8 cellular contexts compared by ENCODE assay signal in the genomic region with DNA sequence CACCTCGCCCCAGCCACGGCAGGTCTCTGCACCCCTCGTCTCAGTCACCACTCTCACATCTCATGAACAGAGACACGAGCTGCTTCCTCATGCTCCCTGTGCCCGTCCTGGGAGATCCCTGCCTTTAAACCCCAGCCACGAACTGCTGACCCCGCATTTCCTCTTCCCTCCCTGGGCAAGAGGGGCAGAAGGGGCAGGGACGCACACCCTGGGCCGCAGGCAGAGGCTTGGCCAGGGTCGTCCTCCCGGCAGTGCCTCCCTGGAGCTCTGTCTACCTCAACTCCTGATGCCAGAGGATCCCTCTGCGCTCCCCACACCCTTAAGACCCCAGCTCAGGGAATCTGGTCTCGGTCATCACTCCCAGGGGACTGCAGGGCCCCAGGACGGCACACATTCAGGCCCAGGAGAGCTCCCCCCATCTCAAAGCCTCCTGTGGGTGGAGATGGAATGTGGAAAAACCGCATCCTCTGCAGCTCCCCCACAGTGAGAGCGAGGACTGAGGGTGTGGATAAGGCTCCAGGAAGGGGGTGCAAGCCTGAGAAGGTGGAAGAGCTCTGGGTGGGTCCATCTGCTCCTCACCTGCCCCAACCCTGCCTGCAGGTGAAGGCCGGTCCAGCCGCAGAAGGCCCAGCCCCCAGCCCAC. TPM values are rescaled to one million over a fixed set of nuclear protein-coding genes. Genes with fewer than 3 reads are reported as not detected.
DNase-seq lines count a peak whose midpoint lies in the region; ATAC-seq lines count a peak whose summit lies in the region.

No MANE protein-coding gene starts in this region.

- H3K4me1 ChIP-seq in iPS-15b (ENCODE audit: control insufficient read depth, insufficient read depth, low read length): no peaks in the 10 kb centered on the region

- H3K27me3 ChIP-seq in iPS-15b (ENCODE audit: control insufficient read depth, insufficient read depth, low read length): no peaks in the 10 kb centered on the region

- H3K9me3 Mint-ChIP-seq in activated T-cell treated with anti-CD3 and anti-CD28 coated beads, Interleukin-2, amount 50 U/mL, for 72 hours: no peaks in the 10 kb centered on the region
- H3K9me3 Mint-ChIP-seq in activated T-helper 2 cell treated with anti-CD3 and anti-CD28 coated beads, Interferon-gamma antibody, Interleukin-2, Interleukin-4, amounts not matched to agents 10 μg/mL and 5 μg/mL and 100 μg/mL, durations not matched to agents 14 hours and 24 hours and 36 hours: no peaks in the 10 kb centered on the region
- H3K9me3 Mint-ChIP-seq in stimulated activated memory B cell treated with anti-CD40 and anti-IgM and Interleukin-4, amounts not matched to agents 10 μg/mL and 1 μg/mL and 100 μg/mL, for 72 hours: no peaks in the 10 kb centered on the region

- no peak overlapping the region for H3K27ac Mint-ChIP-seq in activated T-cell treated with anti-CD3 and anti-CD28 coated beads, Interleukin-2, amount 50 U/mL, for 72 hours
- H3K27ac Mint-ChIP-seq in activated T-helper 2 cell treated with anti-CD3 and anti-CD28 coated beads, Interferon-gamma antibody, Interleukin-2, Interleukin-4, amounts not matched to agents 10 μg/mL and 5 μg/mL and 100 μg/mL, durations not matched to agents 14 hours and 24 hours and 36 hours: no peak overlapping the region
- H3K27ac Mint-ChIP-seq in stimulated activated memory B cell treated with anti-CD40 and anti-IgM and Interleukin-4, amounts not matched to agents 10 μg/mL and 1 μg/mL and 100 μg/mL, for 72 hours: peak overlapping the region; percentile 96

- intact Hi-C loops in activated T-helper 2 cell treated with anti-CD3 and anti-CD28 coated beads, Interferon-gamma antibody, Interleukin-2, Interleukin-4, amounts not matched to agents 10 μg/mL and 5 μg/mL and 100 μg/mL, durations not matched to agents 14 hours and 24 hours and 36 hours (cut with micrococcal nuclease): loop anchor here (5.0 to 10.0 kb wide), 2 partner anchors 36 to 698 kb away; no protein-coding TSS in a partner anchor

- peak overlapping the region; percentile 60 for H3K4me3 ChIP-seq in iPS-15b (ENCODE audit: low read depth, low read length)

- H3K4me1 Mint-ChIP-seq in activated T-cell treated with anti-CD3 and anti-CD28 coated beads, Interleukin-2, amount 50 U/mL, for 72 hours (ENCODE audit: low read depth): peaks cover 80% of the 10 kb centered on the region
- H3K4me1 Mint-ChIP-seq in activated T-helper 2 cell treated with anti-CD3 and anti-CD28 coated beads, Interferon-gamma antibody, Interleukin-2, Interleukin-4, amounts not matched to agents 10 μg/mL and 5 μg/mL and 100 μg/mL, durations not matched to agents 14 hours and 24 hours and 36 hours (ENCODE audit: low read depth): peaks cover 39% of the 10 kb centered on the region
- peaks cover 76% of the 10 kb centered on the region for H3K4me1 Mint-ChIP-seq in stimulated activated memory B cell treated with anti-CD40 and anti-IgM and Interleukin-4, amounts not matched to agents 10 μg/mL and 1 μg/mL and 100 μg/mL, for 72 hours

- no peak overlapping the region for H3K9ac ChIP-seq in iPS-15b (ENCODE audit: low read depth, low read length)

- peaks cover 7% of the 10 kb centered on the region for H3K27me3 Mint-ChIP-seq in activated T-cell treated with anti-CD3 and anti-CD28 coated beads, Interleukin-2, amount 50 U/mL, for 72 hours (ENCODE audit: low read depth)
- peaks cover 29% of the 10 kb centered on the region for H3K27me3 Mint-ChIP-seq in activated T-helper 2 cell treated with anti-CD3 and anti-CD28 coated beads, Interferon-gamma antibody, Interleukin-2, Interleukin-4, amounts not matched to agents 10 μg/mL and 5 μg/mL and 100 μg/mL, durations not matched to agents 14 hours and 24 hours and 36 hours (ENCODE audit: low read depth)
- no peaks in the 10 kb centered on the region for H3K27me3 Mint-ChIP-seq in stimulated activated memory B cell treated with anti-CD40 and anti-IgM and Interleukin-4, amounts not matched to agents 10 μg/mL and 1 μg/mL and 100 μg/mL, for 72 hours

- H3K9me3 ChIP-seq in iPS-15b (ENCODE audit: control insufficient read depth, insufficient read depth, low read length): no peaks in the 10 kb centered on the region

- ATAC-seq in activated T-cell treated with anti-CD3 and anti-CD28 coated beads, Interleukin-2, amount 50 U/mL, for 72 hours (replicated peaks in 1 of 2): no peak
- ATAC-seq in stimulated activated memory B cell treated with anti-CD40 and anti-IgM and Interleukin-4, amounts not matched to agents 10 μg/mL and 1 μg/mL and 100 μg/mL, for 72 hours: no peak
- ATAC-seq in GM21717 (IDR thresholded peaks at IDR 0.05; ENCODE audit: unreplicated experiment): no peak

- no peak for DNase-seq in activated T-cell treated with anti-CD3 and anti-CD28 coated beads, Interleukin-2, amount 50 U/mL, for 72 hours
- no peak for DNase-seq in activated T-cell treated with anti-CD3 and anti-CD28 coated beads for 4 hours
- no peak for DNase-seq in activated T-helper 2 cell treated with anti-CD3 and anti-CD28 coated beads, Interferon-gamma antibody, Interleukin-2, Interleukin-4, amounts not matched to agents 10 μg/mL and 5 μg/mL and 100 μg/mL, durations not matched to agents 14 hours and 24 hours and 36 hours (ENCODE audit: low spot score)
- DNase-seq in 8988T: no peak
- DNase-seq in T1000 (lab: John Stamatoyannopoulos, UW): no peak

- H3K4me3 Mint-ChIP-seq in activated T-cell treated with anti-CD3 and anti-CD28 coated beads, Interleukin-2, amount 50 U/mL, for 72 hours: peak overlapping the region; percentile 80 to 89
- peak overlapping the region; percentile 77 for H3K4me3 Mint-ChIP-seq in activated T-helper 2 cell treated with anti-CD3 and anti-CD28 coated beads, Interferon-gamma antibody, Interleukin-2, Interleukin-4, amounts not matched to agents 10 μg/mL and 5 μg/mL and 100 μg/mL, durations not matched to agents 14 hours and 24 hours and 36 hours (ENCODE audit: low read depth)
- peak overlapping the region; percentile 89 for H3K4me3 Mint-ChIP-seq in stimulated activated memory B cell treated with anti-CD40 and anti-IgM and Interleukin-4, amounts not matched to agents 10 μg/mL and 1 μg/mL and 100 μg/mL, for 72 hours

- no peaks in the 10 kb centered on the region for H3K36me3 Mint-ChIP-seq in activated T-cell treated with anti-CD3 and anti-CD28 coated beads, Interleukin-2, amount 50 U/mL, for 72 hours (ENCODE audit: insufficient read depth in 2 of 2)
- H3K36me3 Mint-ChIP-seq in activated T-helper 2 cell treated with anti-CD3 and anti-CD28 coated beads, Interferon-gamma antibody, Interleukin-2, Interleukin-4, amounts not matched to agents 10 μg/mL and 5 μg/mL and 100 μg/mL, durations not matched to agents 14 hours and 24 hours and 36 hours (ENCODE audit: low read depth): peaks cover 6% of the 10 kb centered on the region
- peaks cover 27% of the 10 kb centered on the region for H3K36me3 Mint-ChIP-seq in stimulated activated memory B cell treated with anti-CD40 and anti-IgM and Interleukin-4, amounts not matched to agents 10 μg/mL and 1 μg/mL and 100 μg/mL, for 72 hours

- H3K36me3 ChIP-seq in iPS-15b (ENCODE audit: control insufficient read depth, insufficient read depth, low read length): no peaks in the 10 kb centered on the region

RNA-seq across cellular contexts. Expression of a gene that starts 1.2 kb away (rescaled TPM):
- total RNA-seq in activated T-cell treated with anti-CD3 and anti-CD28 coated beads, Interleukin-2, amount 50 U/mL, for 72 hours: 10 to 100 TPM in 1 of 2 donors, 1 to 10 TPM in 1; 7.7 to 11.6 TPM
- 11.5 and 14.3 TPM in 2 replicates for total RNA-seq in activated T-helper 2 cell treated with anti-CD3 and anti-CD28 coated beads, Interferon-gamma antibody, Interleukin-2, Interleukin-4, amounts not matched to agents 10 μg/mL and 5 μg/mL and 100 μg/mL, durations not matched to agents 14 hours and 24 hours and 36 hours
